ENCODE assay signal across 16 cellular contexts in the genomic region with DNA sequence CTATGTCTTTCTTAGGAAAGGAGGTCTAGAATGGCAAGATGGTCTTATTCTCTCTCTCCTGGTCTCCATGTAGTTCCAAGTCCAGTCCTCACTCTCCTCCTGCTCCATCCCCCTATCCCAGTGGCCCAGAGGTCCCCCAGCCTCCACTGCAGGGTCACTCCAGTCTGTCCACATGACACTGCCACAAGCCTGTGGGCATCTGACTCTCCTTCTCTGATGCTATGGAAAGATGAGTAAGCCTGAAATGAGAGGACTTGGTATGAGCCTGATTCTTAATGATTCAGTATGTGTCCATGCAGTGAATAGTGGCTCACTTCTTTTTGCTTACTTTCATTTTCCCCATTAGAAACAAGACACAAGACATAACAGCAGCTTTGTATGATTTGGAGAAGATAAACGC.
DNase-seq lines count a peak whose midpoint lies in the region; ATAC-seq and TF ChIP-seq lines count a peak whose summit lies in the region.
"Had no signal": no experiment of that assay in that cellular context is flagged by ENCODE, and none has a peak within 500 bp of the region (broad histone marks: within the 10 kb centered on the region; RNA-seq: fewer than 3 reads in every experiment).

No MANE protein-coding gene starts in this region.

- H3K27me3 ChIP-seq in BJ (ENCODE audit: control insufficient read depth, insufficient read depth, low read length) (no peaks in the 10 kb centered on the region), PC-3 (ENCODE audit: low read length) (no peaks in the 10 kb centered on the region)
- no peaks in the 10 kb centered on the region for H3K27me3 ChIP-seq in CD8-positive, alpha-beta T cell (ENCODE audit: insufficient read depth, low read length)
- H3K27me3 ChIP-seq: BE2C had no signal

- no peak overlapping the region for H3K27ac Mint-ChIP-seq in CD8-positive, alpha-beta T cell
- H3K27ac Mint-ChIP-seq: activated naive CD8-positive, alpha-beta T cell treated with anti-CD3 and anti-CD28 coated beads for 36 hours; effector memory CD8-positive, alpha-beta T cell; H9 had no signal

- H3K4me3 ChIP-seq in BJ (ENCODE audit: low read depth, low read length) (peak overlapping the region; percentile 26), PC-3 (ENCODE audit: low read length) (peak overlapping the region; percentile 28; the same call in 1 of the 2 replicates), choroid plexus epithelial cell (ENCODE audit: low read depth, low read length) (no peak overlapping the region)
- H3K4me3 ChIP-seq in CD8-positive, alpha-beta T cell (ENCODE audit: low read depth, low read length): no peak overlapping the region
- H3K4me3 ChIP-seq: lower lobe of right lung had no signal

- H3K9ac ChIP-seq in PC-3 (ENCODE audit: low read length): peak overlapping the region; percentile 58

- no peaks in the 10 kb centered on the region for H3K9me3 ChIP-seq in PC-3 (ENCODE audit: low read length)
- no peaks in the 10 kb centered on the region for H3K9me3 ChIP-seq in CD8-positive, alpha-beta T cell (ENCODE audit: low read length)
- H3K9me3 ChIP-seq: BE2C, lower lobe of right lung had no signal

- peaks cover 24% of the 10 kb centered on the region for H3K4me1 ChIP-seq in PC-3 (ENCODE audit: insufficient read depth, low read length)
- no peaks in the 10 kb centered on the region for H3K4me1 ChIP-seq in CD8-positive, alpha-beta T cell (ENCODE audit: insufficient read depth, low read length)
- H3K4me1 ChIP-seq: BE2C, lower lobe of right lung had no signal

- DNase-seq in BJ (ENCODE audit: low read depth) (peak; percentile 74), PC-3 (peak; percentile 79), choroid plexus epithelial cell (ENCODE audit: low read depth) (peak; percentile 80), omental fat pad (ENCODE audit: low spot score) (no peak), GF-D8 (lab: John Stamatoyannopoulos, UW) (no peak), SK-N-DZ (ENCODE audit: low spot score) (no peak), CD1c-positive myeloid dendritic cell (ENCODE audit: extremely low spot score) (no peak)
- no peak for DNase-seq in CD8-positive, alpha-beta T cell
- DNase-seq: activated CD8-positive, alpha-beta memory T cell treated with anti-CD3 and anti-CD28 coated beads, Interleukin-2, amount 50 U/mL, for 48 hours; activated naive CD8-positive, alpha-beta T cell treated with anti-CD3 and anti-CD28 coated beads for 36 hours; BE2C; DND-41; effector memory CD8-positive, alpha-beta T cell; H9; lower lobe of right lung had no signal

- H3F3A ChIP-seq in PC-3 (ENCODE audit: low read length, unreplicated experiment): no peaks in the 10 kb centered on the region

- H3K36me3 ChIP-seq in BJ (ENCODE audit: control insufficient read depth, insufficient read depth, low read length): no peaks in the 10 kb centered on the region
- H3K36me3 ChIP-seq in PC-3 (ENCODE audit: low read depth, low read length): no peaks in the 10 kb centered on the region
- H3K36me3 ChIP-seq in CD8-positive, alpha-beta T cell (ENCODE audit: insufficient read depth, low read length): no peaks in the 10 kb centered on the region
- H3K36me3 ChIP-seq: BE2C, lower lobe of right lung had no signal

- no peaks in the 10 kb centered on the region for H3K27me3 Mint-ChIP-seq in CD8-positive, alpha-beta T cell (ENCODE audit: low read depth)
- H3K27me3 Mint-ChIP-seq: activated naive CD8-positive, alpha-beta T cell treated with anti-CD3 and anti-CD28 coated beads for 36 hours; effector memory CD8-positive, alpha-beta T cell had no signal

- no peaks in the 10 kb centered on the region for H3K4me1 Mint-ChIP-seq in CD8-positive, alpha-beta T cell (ENCODE audit: low read depth)
- H3K4me1 Mint-ChIP-seq: activated naive CD8-positive, alpha-beta T cell treated with anti-CD3 and anti-CD28 coated beads for 36 hours; H9 had no signal

- H3K9me2 ChIP-seq in PC-3 (replicated peaks; ENCODE audit: low read length): no peaks in the 10 kb centered on the region

- H2AFZ ChIP-seq in PC-3 (ENCODE audit: low read length): no peak overlapping the region

- peak overlapping the region; percentile 89 for H3K27ac ChIP-seq in PC-3 (ENCODE audit: low read length)
- no peak overlapping the region for H3K27ac ChIP-seq in CD8-positive, alpha-beta T cell (ENCODE audit: low read depth, low read length)
- H3K27ac ChIP-seq: lower lobe of right lung had no signal

- intact Hi-C loops in PC-3 (cut with micrococcal nuclease): no loop called here
- intact Hi-C loops in CD8-positive, alpha-beta T cell (cut with DNase I, micrococcal nuclease): no loop called here

- TF ChIP-seq CTCF in BJ (IDR thresholded peaks at IDR 0.05; ENCODE audit: insufficient read depth, low read depth, low read length): no peak
- TF ChIP-seq CTCF in PC-3 (conservative IDR thresholded peaks at IDR 0.05; ENCODE audit: low read depth, low read length): no peak
- no peak for TF ChIP-seq CTCF in choroid plexus epithelial cell (conservative IDR thresholded peaks at IDR 0.05; ENCODE audit: low read depth, low read length)
- TF ChIP-seq CTCF in omental fat pad (IDR thresholded peaks at IDR 0.05): no peak
- TF ChIP-seq CTCF in CD8-positive, alpha-beta T cell (IDR thresholded peaks at IDR 0.05): no peak

- POLR2A ChIA-PET in BJ (lab: Charles Lee): interaction anchor here (0.7 kb wide), 1 partner anchor 64 kb away, joined by 4 read pairs; no protein-coding TSS in a partner anchor
- POLR2A ChIA-PET in PC-3 (lab: Charles Lee; ENCODE audit: unreplicated experiment): no interaction called here
- POLR2A ChIA-PET in CD8-positive, alpha-beta T cell (lab: Charles Lee): no interaction called here

- no peaks in the 10 kb centered on the region for H3K79me2 ChIP-seq in PC-3 (ENCODE audit: low read length)

- peaks cover 2% of the 10 kb centered on the region for H3K9me3 Mint-ChIP-seq in CD8-positive, alpha-beta T cell
- H3K9me3 Mint-ChIP-seq: activated naive CD8-positive, alpha-beta T cell treated with anti-CD3 and anti-CD28 coated beads for 36 hours; H9 had no signal

- no TSS peak for BruUV-seq in PC-3 (replicated peaks; lab: Mats Ljungman, UMichigan)

- ATAC-seq in PC-3 (peak; percentile 89), omental fat pad (ENCODE audit: low FRiP score) (peak; percentile 32)
- ATAC-seq in CD8-positive, alpha-beta T cell: no peak
- ATAC-seq: activated CD4-positive, CD25-positive, alpha-beta regulatory T cell treated with anti-CD3 and anti-CD28 coated beads, Interleukin-2, amount 50 U/mL, for 24 hours; effector memory CD8-positive, alpha-beta T cell; lower lobe of right lung had no signal

- no peak overlapping the region for H3K4me3 Mint-ChIP-seq in CD8-positive, alpha-beta T cell
- H3K4me3 Mint-ChIP-seq: activated naive CD8-positive, alpha-beta T cell treated with anti-CD3 and anti-CD28 coated beads for 36 hours; effector memory CD8-positive, alpha-beta T cell; H9 had no signal

- peak overlapping the region; percentile 52 for H3K4me2 ChIP-seq in PC-3 (ENCODE audit: low read length)

- no peaks in the 10 kb centered on the region for H4K20me1 ChIP-seq in PC-3 (ENCODE audit: low read length)

- H3K36me3 Mint-ChIP-seq in CD8-positive, alpha-beta T cell: no peaks in the 10 kb centered on the region
- H3K36me3 Mint-ChIP-seq: activated naive CD8-positive, alpha-beta T cell treated with anti-CD3 and anti-CD28 coated beads for 36 hours had no signal

- CTCF ChIA-PET in BJ (lab: Yijun Ruan, JAX): no interaction called here
- CTCF ChIA-PET in PC-3 (lab: Charles Lee): no interaction called here
- CTCF ChIA-PET in CD8-positive, alpha-beta T cell (lab: Charles Lee): no interaction called here

Comparison
In these comparisons a context has a peak if more than half of its experiments do, and no peak if none do; other contexts are left out.
1. DNase-seq: peak in BJ (single experiment), PC-3 (single experiment) and choroid plexus epithelial cell (single experiment); none in omental fat pad (single experiment), GF-D8 (single experiment), SK-N-DZ (single experiment), CD8-positive, alpha-beta T cell (0 of 7) and CD1c-positive myeloid dendritic cell (single experiment).
2. H3K4me3 ChIP-seq: peak in BJ (single experiment) and PC-3 (single experiment); none in choroid plexus epithelial cell (single experiment) and CD8-positive, alpha-beta T cell (single experiment).